ENCODE assay signal across 1 cellular context in genomic region chr11:46633291-46634217, GRCh38.
TF ChIP-seq lines count a peak whose summit lies in the region.

No MANE protein-coding gene starts in this region.

TF ChIP-seq in HepG2, 621 proteins besides CTCF, POLR2A, EP300 and RAD21 (continued from another document):
- TF ChIP-seq ZBTB40 (IDR thresholded peaks at IDR 0.05) = no peak
- no peak for TF ChIP-seq ZBTB40 (CRISPR knock-in tag; IDR thresholded peaks at IDR 0.05)
- TF ChIP-seq ZKSCAN8 (CRISPR knock-in tag; IDR thresholded peaks at IDR 0.05; ENCODE audit: borderline replicate concordance) = no peak
- no peak for TF ChIP-seq ETV6 (CRISPR knock-in tag; conservative IDR thresholded peaks at IDR 0.05)
- TF ChIP-seq ZNF367 (CRISPR knock-in tag; IDR thresholded peaks at IDR 0.05; ENCODE audit: borderline replicate concordance) = no peak
- TF ChIP-seq HNRNPUL1 (IDR thresholded peaks at IDR 0.05; ENCODE audit: low read depth, low read length) = no peak
- no peak for TF ChIP-seq ZNF333 (CRISPR knock-in tag; IDR thresholded peaks at IDR 0.05; ENCODE audit: borderline replicate concordance)
- TF ChIP-seq NFE2L2 (IDR thresholded peaks at IDR 0.05; ENCODE audit: low read length) = no peak
- no peak for TF ChIP-seq CREB1 (IDR thresholded peaks at IDR 0.05)
- TF ChIP-seq CREB1 (CRISPR knock-in tag; IDR thresholded peaks at IDR 0.05) = no peak
- TF ChIP-seq PAX8 (CRISPR knock-in tag; IDR thresholded peaks at IDR 0.05; ENCODE audit: borderline replicate concordance) = no peak
